ENCODE assay signal across 9 cellular contexts in the genomic region with DNA sequence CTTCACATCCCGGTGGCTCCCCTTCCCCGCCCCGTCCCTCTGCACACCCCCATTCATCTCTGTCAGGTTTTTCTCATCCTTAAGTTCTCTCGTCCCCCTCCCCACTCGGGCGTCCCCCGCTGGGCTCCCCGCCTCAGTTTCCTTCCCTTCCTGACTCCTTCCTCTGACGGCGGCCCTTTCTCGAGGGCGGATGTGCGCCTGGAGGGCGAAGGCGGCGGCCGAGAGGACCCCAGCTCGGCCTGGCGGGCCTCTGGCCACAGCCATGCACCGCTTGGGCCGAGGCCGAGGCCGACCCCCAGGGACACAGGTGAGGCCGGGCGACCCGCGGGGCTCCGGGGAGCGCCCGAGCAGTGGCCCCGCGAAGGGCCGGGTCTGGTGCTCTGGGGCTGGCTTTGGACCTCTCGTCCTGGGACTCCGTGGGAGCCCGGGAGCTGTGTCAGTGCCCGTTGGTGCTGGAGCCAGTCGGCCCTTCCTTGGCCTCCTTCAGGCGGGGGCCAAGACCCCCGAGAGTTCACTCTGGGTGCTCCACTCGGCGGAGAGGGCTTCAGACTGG. TPM values are rescaled to one million over a fixed set of nuclear protein-coding genes. Genes with fewer than 3 reads are reported as not detected.
DNase-seq lines count a peak whose midpoint lies in the region; FAIRE-seq and TF ChIP-seq lines count a peak whose summit lies in the region.
"Had no signal": no experiment of that assay in that cellular context is flagged by ENCODE, and none has a peak within 500 bp of the region (broad histone marks: within the 10 kb centered on the region; RNA-seq: fewer than 3 reads in every experiment).

No MANE protein-coding gene starts in this region.

- no CpG with 5 or more reads among the region's 42 CpGs for WGBS in iPS DF 6.9 (ENCODE audit: insufficient coverage, insufficient read length)
- WGBS in smooth muscle cell (ENCODE audit: low lambda C conversion rate), result 14% methylated on average over 20 of the region's 42 CpGs

- H3K27me3 ChIP-seq in iPS DF 6.9 (ENCODE audit: control insufficient read depth, insufficient read depth, low read length) (peaks cover 48% of the 10 kb centered on the region), smooth muscle cell (ENCODE audit: low read depth) (peaks cover 3% of the 10 kb centered on the region), MG63 (no peaks in the 10 kb centered on the region), PC-9 (ENCODE audit: insufficient read depth, low read depth) (peaks cover 13% of the 10 kb centered on the region; the same call in 1 of the 2 replicates)

- POLR2A ChIA-PET in PC-9 (lab: Charles Lee; ENCODE audit: unreplicated experiment), result no interaction called here

- H3K9me3 ChIP-seq in iPS DF 6.9 (ENCODE audit: control insufficient read depth, insufficient read depth, low read length) (no peaks in the 10 kb centered on the region), smooth muscle cell (replicated peaks; ENCODE audit: low read depth) (no peaks in the 10 kb centered on the region), MG63 (no peaks in the 10 kb centered on the region), PC-9 (ENCODE audit: insufficient read depth, low read depth) (no peaks in the 10 kb centered on the region)
- H3K9me3 ChIP-seq: SK-N-SH had no signal

- H3K27ac Mint-ChIP-seq in activated naive CD4-positive, alpha-beta T cell treated with anti-CD3 and anti-CD28 coated beads, Interleukin-2, amount 50 U/mL, for 24 hours, result peak overlapping the region; percentile 46

- H2AFZ ChIP-seq in smooth muscle cell (ENCODE audit: low read depth), result no peak overlapping the region
- H2AFZ ChIP-seq in PC-9, result no peak overlapping the region

- H3K4me2 ChIP-seq in smooth muscle cell, result peak overlapping the region; percentile 96
- no peak overlapping the region for H3K4me2 ChIP-seq in PC-9

- no peaks in the 10 kb centered on the region for H3K9me3 Mint-ChIP-seq in activated naive CD4-positive, alpha-beta T cell treated with anti-CD3 and anti-CD28 coated beads, Interleukin-2, amount 50 U/mL, for 24 hours

- H4K20me1 ChIP-seq in smooth muscle cell (ENCODE audit: low read depth) (peaks cover 5% of the 10 kb centered on the region), PC-9 (ENCODE audit: insufficient read depth) (no peaks in the 10 kb centered on the region)

- DNase-seq in HFF-Myc (ENCODE audit: extremely low read depth, low read depth), result no peak
- no peak for DNase-seq in iPS DF 6.9 (ENCODE audit: low read depth, low spot score)
- no peak for DNase-seq in smooth muscle cell (lab: John Stamatoyannopoulos, UW; ENCODE audit: unreplicated experiment)
- DNase-seq in MG63, result no peak
- DNase-seq in GM19239 (ENCODE audit: insufficient read length, low spot score), result no peak
- DNase-seq in PC-9, result no peak
- no peak for DNase-seq in NOMO-1 treated with DMSO at 0.1 percent for 48 hours (lab: John Stamatoyannopoulos, UW; ENCODE audit: unreplicated experiment)
- DNase-seq: SK-N-SH had no signal

- peak overlapping the region; percentile 81 for H3K4me3 Mint-ChIP-seq in activated naive CD4-positive, alpha-beta T cell treated with anti-CD3 and anti-CD28 coated beads, Interleukin-2, amount 50 U/mL, for 24 hours

- H3K36me3 ChIP-seq in iPS DF 6.9 (ENCODE audit: control insufficient read depth, insufficient read depth, low read length), result no peaks in the 10 kb centered on the region
- no peaks in the 10 kb centered on the region for H3K36me3 ChIP-seq in smooth muscle cell (ENCODE audit: low read depth)
- peaks cover 12% of the 10 kb centered on the region for H3K36me3 ChIP-seq in MG63
- H3K36me3 ChIP-seq in PC-9 (ENCODE audit: low read depth), result no peaks in the 10 kb centered on the region

- intact Hi-C loops in PC-9 (cut with micrococcal nuclease; ENCODE audit: unreplicated experiment), result no loop called here

- no TSS peak for BruUV-seq in PC-9 (replicated peaks; lab: Mats Ljungman, UMichigan)

- H3K27me3 Mint-ChIP-seq in activated naive CD4-positive, alpha-beta T cell treated with anti-CD3 and anti-CD28 coated beads, Interleukin-2, amount 50 U/mL, for 24 hours, result no peaks in the 10 kb centered on the region

- H3F3A ChIP-seq in smooth muscle cell (ENCODE audit: low read depth) (peaks cover 14% of the 10 kb centered on the region), PC-9 (ENCODE audit: insufficient read depth, low read depth) (peaks cover 14% of the 10 kb centered on the region; the same call in 1 of the 2 replicates)

- H3K4me1 ChIP-seq in iPS DF 6.9 (ENCODE audit: control insufficient read depth, insufficient read depth, low read length) (peaks cover 18% of the 10 kb centered on the region), smooth muscle cell (ENCODE audit: low read depth) (peaks cover 51% of the 10 kb centered on the region), PC-9 (replicated peaks; ENCODE audit: insufficient read depth) (peaks cover 18% of the 10 kb centered on the region)

- H3K79me2 ChIP-seq in smooth muscle cell (ENCODE audit: low read depth) (peaks cover 40% of the 10 kb centered on the region), PC-9 (ENCODE audit: low read depth) (no peaks in the 10 kb centered on the region)

- H3K27ac ChIP-seq in iPS DF 6.9 (ENCODE audit: low read length) (no peak overlapping the region), smooth muscle cell (ENCODE audit: low read depth) (peak overlapping the region; percentile 99), PC-9 (no peak overlapping the region)

- no peaks in the 10 kb centered on the region for H3K36me3 Mint-ChIP-seq in activated naive CD4-positive, alpha-beta T cell treated with anti-CD3 and anti-CD28 coated beads, Interleukin-2, amount 50 U/mL, for 24 hours

- no peaks in the 10 kb centered on the region for H3K9me2 ChIP-seq in PC-9 (ENCODE audit: insufficient read depth)
- H3K9me2 ChIP-seq: SK-N-SH had no signal

- peaks cover 27% of the 10 kb centered on the region for H3K4me1 Mint-ChIP-seq in activated naive CD4-positive, alpha-beta T cell treated with anti-CD3 and anti-CD28 coated beads, Interleukin-2, amount 50 U/mL, for 24 hours

- H3K4me3 ChIP-seq in HFF-Myc (replicated peaks; ENCODE audit: low read depth, low read length), result peak overlapping the region; percentile 84
- H3K4me3 ChIP-seq in iPS DF 6.9 (ENCODE audit: low read length), result peak overlapping the region; percentile 7; the same call in 1 of the 2 replicates
- H3K4me3 ChIP-seq in smooth muscle cell, result peak overlapping the region; percentile 73
- H3K4me3 ChIP-seq in MG63, result no peak overlapping the region
- no peak overlapping the region for H3K4me3 ChIP-seq in PC-9

- peak overlapping the region; percentile 98 for H3K9ac ChIP-seq in smooth muscle cell (ENCODE audit: low read depth)
- H3K9ac ChIP-seq: SK-N-SH had no signal

- CTCF ChIA-PET in PC-9 (lab: Charles Lee), result no interaction called here

- FAIRE-seq in GM19239 (lab: Jason Lieb, UNC), result no peak

- no peak for TF ChIP-seq CTCF in HFF-Myc (IDR thresholded peaks at IDR 0.05; ENCODE audit: low read depth, low read length, missing control alignments)
- no peak for TF ChIP-seq CTCF in smooth muscle cell (IDR thresholded peaks at IDR 0.05; ENCODE audit: borderline replicate concordance, insufficient read depth, poor library complexity, severe bottlenecking)
- no peak for TF ChIP-seq CTCF in PC-9 (conservative IDR thresholded peaks at IDR 0.05)

RNA-seq across cellular contexts. Expression of gene PHLDB1, which starts 2.9 kb away (rescaled TPM):
- total RNA-seq in smooth muscle cell (89.0 and 112 TPM in 2 replicates), PC-9 (2021) (122 and 125 TPM in 2 replicates)
- 86.0 and 103 TPM in 2 replicates for polyA plus RNA-seq in smooth muscle cell
- 55.3 and 58.4 TPM in 2 replicates for total RNA-seq in MG63 (2014; rRNA removed; shearing (Covaris generic); ENCODE audit: low replicate concordance)

RNA-seq across cellular contexts. Expression of gene ARCN1, which starts 38.1 kb away (rescaled TPM):
- 314 and 331 TPM in 2 replicates for total RNA-seq in smooth muscle cell
- polyA plus RNA-seq in smooth muscle cell, result 228 and 285 TPM in 2 replicates
- total RNA-seq in MG63 (2014; rRNA removed; shearing (Covaris generic); ENCODE audit: low replicate concordance), result 92.2 and 122 TPM in 2 replicates
- total RNA-seq in PC-9 (2021), result 79.8 and 105 TPM in 2 replicates

RNA-seq across cellular contexts. Expression of gene IFT46, which starts 44.6 kb away (rescaled TPM):
- total RNA-seq in smooth muscle cell (31.6 and 52.3 TPM in 2 replicates), PC-9 (2021) (19.2 and 22.1 TPM in 2 replicates)
- polyA plus RNA-seq in smooth muscle cell, result 11.9 and 12.8 TPM in 2 replicates
- total RNA-seq in MG63 (2014; rRNA removed; shearing (Covaris generic); ENCODE audit: low replicate concordance), result 41.0 and 214 TPM in 2 replicates

Comparison
In these comparisons a context has a peak if more than half of its experiments do, and no peak if none do; other contexts are left out.
1. H3K4me3 ChIP-seq: peak in HFF-Myc (single experiment), iPS DF 6.9 (single experiment) and smooth muscle cell (single experiment); none in MG63 (single experiment) and PC-9 (single experiment).